ENCODE assay signal across 1 cellular context in the genomic region with DNA sequence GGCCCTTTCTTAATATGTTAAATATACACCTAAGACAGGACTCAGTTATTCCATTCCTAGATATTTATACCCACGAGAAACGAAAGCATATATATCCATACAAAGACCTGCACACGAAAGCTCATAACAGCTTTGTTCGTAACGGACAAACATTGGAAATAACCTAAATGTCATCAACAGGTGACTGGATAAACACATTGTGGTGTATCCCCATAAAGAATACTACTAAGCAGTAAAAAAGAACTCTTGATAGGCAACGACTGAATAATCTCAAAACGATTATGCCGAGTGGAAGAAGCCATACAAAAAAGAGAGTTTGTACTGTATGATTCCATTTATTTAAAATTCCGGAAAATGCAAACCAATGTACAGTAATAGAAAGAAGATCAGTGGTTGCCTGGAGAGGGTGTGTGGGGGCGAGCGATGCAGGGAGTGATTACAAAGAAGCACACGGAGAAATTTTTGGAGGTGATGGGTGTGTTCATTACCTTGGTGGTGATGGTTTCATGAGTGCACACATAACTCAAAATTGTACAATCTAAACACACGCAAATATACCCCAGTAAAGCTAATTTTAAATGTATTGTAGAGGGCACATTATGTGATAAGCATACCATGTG.
TF ChIP-seq lines count a peak whose summit lies in the region.

No MANE protein-coding gene starts in this region.

TF ChIP-seq in H1, 55 proteins besides CTCF, POLR2A, EP300 and RAD21:
- no peak for TF ChIP-seq RXRA (IDR thresholded peaks at IDR 0.05; ENCODE audit: insufficient read depth, low read depth, low read length)
- no peak for TF ChIP-seq CTBP2 (IDR thresholded peaks at IDR 0.05; ENCODE audit: borderline replicate concordance, insufficient read depth, insufficient read length, low read length)
- TF ChIP-seq HDAC6 (IDR thresholded peaks at IDR 0.05; ENCODE audit: low read depth, low read length): no peak
- TF ChIP-seq TCF12 (IDR thresholded peaks at IDR 0.05; ENCODE audit: low read depth, low read length): no peak
- TF ChIP-seq, protein P1, sequence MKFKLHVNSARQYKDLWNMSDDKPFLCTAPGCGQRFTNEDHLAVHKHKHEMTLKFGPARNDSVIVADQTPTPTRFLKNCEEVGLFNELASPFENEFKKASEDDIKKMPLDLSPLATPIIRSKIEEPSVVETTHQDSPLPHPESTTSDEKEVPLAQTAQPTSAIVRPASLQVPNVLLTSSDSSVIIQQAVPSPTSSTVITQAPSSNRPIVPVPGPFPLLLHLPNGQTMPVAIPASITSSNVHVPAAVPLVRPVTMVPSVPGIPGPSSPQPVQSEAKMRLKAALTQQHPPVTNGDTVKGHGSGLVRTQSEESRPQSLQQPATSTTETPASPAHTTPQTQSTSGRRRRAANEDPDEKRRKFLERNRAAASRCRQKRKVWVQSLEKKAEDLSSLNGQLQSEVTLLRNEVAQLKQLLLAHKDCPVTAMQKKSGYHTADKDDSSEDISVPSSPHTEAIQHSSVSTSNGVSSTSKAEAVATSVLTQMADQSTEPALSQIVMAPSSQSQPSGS (IDR thresholded peaks at IDR 0.05; ENCODE audit: low read length): no peak
- TF ChIP-seq RNF2 (IDR thresholded peaks at IDR 0.05; ENCODE audit: borderline replicate concordance, low read depth, low read length, missing control alignments, poor library complexity, severe bottlenecking): no peak
- TF ChIP-seq SIN3A (conservative IDR thresholded peaks at IDR 0.05 in 1 of 2, IDR thresholded peaks at IDR 0.05 in 1 of 2; ENCODE audit: low read depth in 1 of 2, low read length in 2 of 2): no peak
- TF ChIP-seq SIX5 (IDR thresholded peaks at IDR 0.05; ENCODE audit: low read depth, low read length): no peak
- TF ChIP-seq ASH2L (IDR thresholded peaks at IDR 0.05; ENCODE audit: low read length): no peak
- no peak for TF ChIP-seq CEBPB (IDR thresholded peaks at IDR 0.05; ENCODE audit: low read depth, low read length)
